Comparison of ENCODE assay signal across 9 cellular contexts in genomic region chr2:189673661-189674373, GRCh38. TPM values are rescaled to one million over a fixed set of nuclear protein-coding genes. Genes with fewer than 3 reads are reported as not detected.
DNase-seq lines count a peak whose midpoint lies in the region; FAIRE-seq and TF ChIP-seq lines count a peak whose summit lies in the region.
"Had no signal": no experiment of that assay in that cellular context is flagged by ENCODE, and none has a peak within 500 bp of the region (broad histone marks: within the 10 kb centered on the region; RNA-seq: fewer than 3 reads in every experiment).

No MANE protein-coding gene starts in this region.

- TF ChIP-seq CTCF in D721Med (IDR thresholded peaks at IDR 0.05; ENCODE audit: insufficient read depth, missing control alignments) (no peak), KMS-11 (conservative IDR thresholded peaks at IDR 0.05; ENCODE audit: low read depth, low read length) (no peak), chondrocyte (IDR thresholded peaks at IDR 0.05) (no peak)

- H3K36me3 Mint-ChIP-seq in chondrocyte (ENCODE audit: low read depth) = peaks cover 15% of the 10 kb centered on the region

- H3K4me1 Mint-ChIP-seq in chondrocyte (ENCODE audit: low read depth) = peaks cover 24% of the 10 kb centered on the region

- H3K4me1 ChIP-seq in KMS-11 (ENCODE audit: low read depth, poor library complexity, severe bottlenecking) (peaks cover 26% of the 10 kb centered on the region), mononuclear cell (ENCODE audit: insufficient read depth, low read length) (peaks cover 21% of the 10 kb centered on the region)

- peaks cover 11% of the 10 kb centered on the region for H3K9me3 Mint-ChIP-seq in chondrocyte (ENCODE audit: low read depth)

- peak overlapping the region; percentile 96; the same call in 1 of the 2 replicates for H2AFZ ChIP-seq in KMS-11 (ENCODE audit: low read depth)

- H3K9ac ChIP-seq in KMS-11 = peak overlapping the region; percentile 92; the same call in 1 of the 2 replicates

- H3K27ac ChIP-seq in KMS-11 = peak overlapping the region; percentile 83

- H3K4me3 ChIP-seq in KMS-11 (IDR thresholded peaks at IDR 0.05; ENCODE audit: insufficient read depth, low read depth, low read length) (no peak overlapping the region), mononuclear cell (ENCODE audit: low read length) (peak overlapping the region; percentile 58)
- H3K4me3 ChIP-seq: K562 had no signal

- H3K9me3 ChIP-seq in mononuclear cell (ENCODE audit: low read depth, low read length) = no peaks in the 10 kb centered on the region

- peak overlapping the region; percentile 72 for H3K4me3 Mint-ChIP-seq in chondrocyte (ENCODE audit: unreplicated experiment)

- peak overlapping the region; percentile 67 for H3K4me2 ChIP-seq in KMS-11

- no peaks in the 10 kb centered on the region for H3K79me2 ChIP-seq in KMS-11 (ENCODE audit: insufficient read depth, low read depth)

- no peaks in the 10 kb centered on the region for H4K20me1 ChIP-seq in KMS-11 (ENCODE audit: insufficient read depth)

- H3K27ac Mint-ChIP-seq in chondrocyte (ENCODE audit: unreplicated experiment) = peak overlapping the region; percentile 86

- no peaks in the 10 kb centered on the region for H3K27me3 ChIP-seq in KMS-11 (ENCODE audit: insufficient read depth, low read depth)
- H3K27me3 ChIP-seq in mononuclear cell (ENCODE audit: insufficient read depth, low read length) = no peaks in the 10 kb centered on the region

- no peaks in the 10 kb centered on the region for H3K36me3 ChIP-seq in KMS-11 (ENCODE audit: insufficient read depth)

- H3K27me3 Mint-ChIP-seq in chondrocyte (ENCODE audit: low read depth) = no peaks in the 10 kb centered on the region

- DNase-seq in D721Med (ENCODE audit: insufficient read length, low spot score) (no peak), chondrocyte (ENCODE audit: low spot score) (no peak), H4 (ENCODE audit: low spot score) (no peak), NCI-H1694 treated with DMSO at 0.1 percent for 48 hours (lab: John Stamatoyannopoulos, UW) (no peak), T1000 (lab: John Stamatoyannopoulos, UW) (no peak)
- DNase-seq in activated CD4-positive, alpha-beta T cell treated with anti-CD3 and anti-CD28 coated beads, Interleukin-2, amount 50 U/mL, for 4 hours = no peak

- FAIRE-seq in D721Med (lab: Jason Lieb, UNC) = peak; percentile 32
- FAIRE-seq: K562 had no signal

RNA-seq across cellular contexts. Expression of gene ANKAR, which starts 0.7 kb away (rescaled TPM):
- total RNA-seq in chondrocyte (4.0 to 6.4 TPM (median 4.4 TPM) in 3 replicates), mononuclear cell (13.9 TPM)
- total RNA-seq in H4 (2014; rRNA removed; shearing (Covaris generic)) = 0.14 and 1.0 TPM in 2 replicates

RNA-seq across cellular contexts. Expression of gene ASNSD1, which starts 12.6 kb away (rescaled TPM):
- total RNA-seq in chondrocyte (36.1 to 43.1 TPM (median 39.5 TPM) in 3 replicates), mononuclear cell (65.1 TPM)
- 62.1 and 69.1 TPM in 2 replicates for total RNA-seq in H4 (2014; rRNA removed; shearing (Covaris generic))
